26 cellular contexts compared by ENCODE assay signal in genomic region chr6:23441813-23442212, GRCh38.
"Had no signal": no experiment of that assay in that cellular context is flagged by ENCODE, and none has a peak within 500 bp of the region (broad histone marks: within the 10 kb centered on the region; RNA-seq: fewer than 3 reads in every experiment).

No MANE protein-coding gene starts in this region.

- H3K36me3 ChIP-seq: gastrocnemius medialis, prostate gland, sigmoid colon, stomach, thyroid gland, vagina had no signal

- H3K4me3 Mint-ChIP-seq: effector memory CD8-positive, alpha-beta T cell; memory B cell; naive B cell; natural killer cell treated with Interleukin-12 subunit alpha and Interleukin-12 subunit beta and Interleukin-15 and Interleukin-18, amount 100 ng/mL, for 72 hours; stimulated activated effector memory CD8-positive, alpha-beta T cell treated with anti-CD3 and anti-CD28 coated beads, Interleukin-12 subunit alpha, Interleukin-12 subunit beta, amount 100 ng/mL, for 72 hours had no signal

- H3K4me3 ChIP-seq: coronary artery, gastrocnemius medialis, hepatocyte, lung, mucosa of descending colon, prostate gland, sigmoid colon, stomach, thyroid gland, vagina had no signal

- H3K4me1 ChIP-seq: prostate gland had no signal

- H3K27me3 ChIP-seq: gastrocnemius medialis, hepatocyte, sigmoid colon, stomach, thyroid gland, vagina had no signal

- FAIRE-seq: endometrium, kidney had no signal

- H3K4me2 ChIP-seq: hepatocyte had no signal

- H3K27ac Mint-ChIP-seq: effector memory CD8-positive, alpha-beta T cell; memory B cell; naive B cell; natural killer cell treated with Interleukin-12 subunit alpha and Interleukin-12 subunit beta and Interleukin-15 and Interleukin-18, amount 100 ng/mL, for 72 hours; stimulated activated effector memory CD8-positive, alpha-beta T cell treated with anti-CD3 and anti-CD28 coated beads, Interleukin-12 subunit alpha, Interleukin-12 subunit beta, amount 100 ng/mL, for 72 hours had no signal

- H3K4me1 Mint-ChIP-seq: memory B cell; naive B cell; stimulated activated effector memory CD8-positive, alpha-beta T cell treated with anti-CD3 and anti-CD28 coated beads, Interleukin-12 subunit alpha, Interleukin-12 subunit beta, amount 100 ng/mL, for 72 hours had no signal

- H3K36me3 Mint-ChIP-seq: memory B cell; naive B cell; natural killer cell treated with Interleukin-12 subunit alpha and Interleukin-12 subunit beta and Interleukin-15 and Interleukin-18, amount 100 ng/mL, for 72 hours; stimulated activated effector memory CD8-positive, alpha-beta T cell treated with anti-CD3 and anti-CD28 coated beads, Interleukin-12 subunit alpha, Interleukin-12 subunit beta, amount 100 ng/mL, for 72 hours had no signal

- H3K27ac ChIP-seq: coronary artery, gastrocnemius medialis, hepatocyte, prostate gland, sigmoid colon, stomach, thyroid gland, vagina had no signal

- ATAC-seq: effector memory CD8-positive, alpha-beta T cell; gastrocnemius medialis; left lobe of liver; mucosa of descending colon; natural killer cell treated with Interleukin-12 subunit alpha and Interleukin-12 subunit beta and Interleukin-15 and Interleukin-18, amount 100 ng/mL, for 72 hours; right cardiac atrium; stimulated activated effector memory CD8-positive, alpha-beta T cell treated with anti-CD3 and anti-CD28 coated beads, Interleukin-12 subunit alpha, Interleukin-12 subunit beta, amount 100 ng/mL, for 72 hours had no signal

- H3K9me3 ChIP-seq: gastrocnemius medialis, mucosa of descending colon, prostate gland, sigmoid colon, stomach, thyroid gland, vagina had no signal

- H2AFZ ChIP-seq: hepatocyte had no signal

- H3K27me3 Mint-ChIP-seq: effector memory CD8-positive, alpha-beta T cell; memory B cell; naive B cell; natural killer cell treated with Interleukin-12 subunit alpha and Interleukin-12 subunit beta and Interleukin-15 and Interleukin-18, amount 100 ng/mL, for 72 hours had no signal

- DNase-seq: effector memory CD8-positive, alpha-beta T cell; foreskin fibroblast; gastrocnemius medialis; head of caudate nucleus; kidney; mucosa of descending colon; naive B cell; nucleus accumbens; right cardiac atrium; sigmoid colon; stimulated activated CD4-positive, alpha-beta T cell treated with anti-CD3 and anti-CD28 coated beads, Interleukin-2, amount 100 ng/mL, for 24 hours; stimulated activated CD4-positive, alpha-beta T cell treated with anti-CD3 and anti-CD28 coated beads, Interleukin-4, amount 100 ng/mL, for 24 hours; stimulated activated naive CD4-positive, alpha-beta T cell treated with Interleukin-2 at 50 U/mL for 16 hours; stomach; thyroid gland; trophoblast cell had no signal

- H3K79me2 ChIP-seq: hepatocyte had no signal
